ENCODE assay signal across 10 cellular contexts in genomic region chr14:68519788-68520187, GRCh38.
DNase-seq lines count a peak whose midpoint lies in the region; ATAC-seq and TF ChIP-seq lines count a peak whose summit lies in the region.
"Had no signal": no experiment of that assay in that cellular context is flagged by ENCODE, and none has a peak within 500 bp of the region (broad histone marks: within the 10 kb centered on the region; RNA-seq: fewer than 3 reads in every experiment).

No MANE protein-coding gene starts in this region.

- in situ Hi-C loops in KBM-7 (cut with MboI; ENCODE audit: low pct_unique_long_range_greater_than_20kb, low sequenced_read_pairs), result no loop called here

- TF ChIP-seq CTCF in Caco-2 (IDR thresholded peaks at IDR 0.05; ENCODE audit: insufficient read depth in 1 of 2, low read depth in 1 of 2, low read length in 1 of 2, severe bottlenecking in 1 of 2, unreplicated experiment in 1 of 2) (no peak), MCF 10A (IDR thresholded peaks at IDR 0.05; ENCODE audit: unreplicated experiment) (no peak), progenitor cell of endocrine pancreas (IDR thresholded peaks at IDR 0.05; ENCODE audit: unreplicated experiment) (no peak)

- no peaks in the 10 kb centered on the region for H3K36me3 ChIP-seq in Caco-2 (ENCODE audit: control insufficient read depth, insufficient read depth, low read length)
- no peaks in the 10 kb centered on the region for H3K36me3 ChIP-seq in effector memory CD4-positive, alpha-beta T cell (ENCODE audit: control insufficient read depth, insufficient read depth, low read length)

- H3K27me3 ChIP-seq in Caco-2 (replicated peaks; ENCODE audit: control insufficient read depth, insufficient read depth, low read length), result no peaks in the 10 kb centered on the region
- no peaks in the 10 kb centered on the region for H3K27me3 ChIP-seq in effector memory CD4-positive, alpha-beta T cell (replicated peaks; ENCODE audit: control insufficient read depth, insufficient read depth, low read length, poor library complexity, severe bottlenecking)

- H3K27ac Mint-ChIP-seq in Caco-2 (ENCODE audit: unreplicated experiment), result peak overlapping the region; percentile 96
- H3K27ac Mint-ChIP-seq in MCF 10A (ENCODE audit: low read depth, unreplicated experiment), result peak overlapping the region; percentile 98
- peak overlapping the region; percentile 97 for H3K27ac Mint-ChIP-seq in progenitor cell of endocrine pancreas

- H3K27me3 Mint-ChIP-seq in Caco-2 (ENCODE audit: insufficient read depth, unreplicated experiment), result no peaks in the 10 kb centered on the region
- H3K27me3 Mint-ChIP-seq in MCF 10A (ENCODE audit: insufficient read depth, unreplicated experiment), result no peaks in the 10 kb centered on the region
- no peaks in the 10 kb centered on the region for H3K27me3 Mint-ChIP-seq in progenitor cell of endocrine pancreas

- intact Hi-C loops in Caco-2 (cut with micrococcal nuclease; ENCODE audit: unreplicated experiment), result loop anchor here (2.0 to 10.0 kb wide), 2 partner anchors 57 to 275 kb away; partner anchors contain the start of gene ZFP36L1
- intact Hi-C loops in MCF 10A (cut with micrococcal nuclease), result no loop called here

- peaks cover 53% of the 10 kb centered on the region for H3K4me1 ChIP-seq in Caco-2
- no peaks in the 10 kb centered on the region for H3K4me1 ChIP-seq in effector memory CD4-positive, alpha-beta T cell (ENCODE audit: control insufficient read depth, insufficient read depth, low read length, poor library complexity, severe bottlenecking)

- CTCF ChIA-PET in Caco-2 (lab: Charles Lee), result interaction anchor here (1.9 kb wide), 1 partner anchor 270 kb away, joined by 6 read pairs; no protein-coding TSS in a partner anchor
- CTCF ChIA-PET in MCF 10A (lab: Yijun Ruan, JAX), result interaction anchor here (0.9 to 1.7 kb wide), 7 partner anchors 9 to 296 kb away, joined by 3 to 9 read pairs (median 6); no protein-coding TSS in a partner anchor

- DNase-seq in Caco-2, result no peak
- no peak for DNase-seq in MCF 10A (ENCODE audit: unreplicated experiment)
- DNase-seq in progenitor cell of endocrine pancreas (ENCODE audit: low spot score, unreplicated experiment), result no peak
- DNase-seq in germinal center (ENCODE audit: low spot score), result no peak
- DNase-seq in KBM-7, result no peak
- DNase-seq in NCI-H2029 treated with DMSO at 0.1 percent for 48 hours (lab: John Stamatoyannopoulos, UW), result no peak
- no peak for DNase-seq in effector memory CD4-positive, alpha-beta T cell
- DNase-seq: NCI-H774 had no signal

- H3K4me3 ChIP-seq in Caco-2 (ENCODE audit: low read depth, low read length), result no peak overlapping the region
- no peak overlapping the region for H3K4me3 ChIP-seq in effector memory CD4-positive, alpha-beta T cell (ENCODE audit: insufficient read depth, low read depth, low read length, poor library complexity, severe bottlenecking)

- no peaks in the 10 kb centered on the region for H3K9me3 ChIP-seq in Caco-2
- H3K9me3 ChIP-seq in effector memory CD4-positive, alpha-beta T cell (ENCODE audit: control insufficient read depth, low read length), result no peaks in the 10 kb centered on the region

- H3K36me3 Mint-ChIP-seq in Caco-2 (ENCODE audit: insufficient read depth, unreplicated experiment), result peaks cover 6% of the 10 kb centered on the region
- H3K36me3 Mint-ChIP-seq in MCF 10A (ENCODE audit: insufficient read depth, unreplicated experiment), result peaks cover 5% of the 10 kb centered on the region
- peaks cover 1% of the 10 kb centered on the region for H3K36me3 Mint-ChIP-seq in progenitor cell of endocrine pancreas (ENCODE audit: insufficient read depth)

- H3K9me3 Mint-ChIP-seq in Caco-2 (ENCODE audit: unreplicated experiment) (no peaks in the 10 kb centered on the region), MCF 10A (ENCODE audit: unreplicated experiment) (no peaks in the 10 kb centered on the region), progenitor cell of endocrine pancreas (ENCODE audit: low read depth) (peaks cover 2% of the 10 kb centered on the region)

- peaks cover 41% of the 10 kb centered on the region for H3K4me1 Mint-ChIP-seq in Caco-2 (ENCODE audit: low read depth, unreplicated experiment)
- H3K4me1 Mint-ChIP-seq in MCF 10A (ENCODE audit: insufficient read depth, unreplicated experiment), result peaks cover 33% of the 10 kb centered on the region
- H3K4me1 Mint-ChIP-seq in progenitor cell of endocrine pancreas (ENCODE audit: low read depth), result peaks cover 63% of the 10 kb centered on the region

- H3K27ac ChIP-seq in effector memory CD4-positive, alpha-beta T cell (ENCODE audit: insufficient read depth, low read length, poor library complexity, severe bottlenecking), result no peak overlapping the region

- peak; percentile 76 for ATAC-seq in GM21529 (IDR thresholded peaks at IDR 0.05; ENCODE audit: unreplicated experiment)
- ATAC-seq: sciatic nerve had no signal

- POLR2A ChIA-PET in Caco-2 (lab: Charles Lee), result no interaction called here
- POLR2A ChIA-PET in MCF 10A (lab: Yijun Ruan, JAX), result interaction anchor here (0.7 to 6.9 kb wide), 16 partner anchors 8 to 548 kb away, joined by 3 to 101 read pairs (median 8); partner anchors contain the start of gene ZFP36L1

- no peak overlapping the region for H3K4me3 Mint-ChIP-seq in Caco-2 (ENCODE audit: unreplicated experiment)
- H3K4me3 Mint-ChIP-seq in MCF 10A (ENCODE audit: unreplicated experiment), result no peak overlapping the region
- no peak overlapping the region for H3K4me3 Mint-ChIP-seq in progenitor cell of endocrine pancreas (ENCODE audit: low read depth)

- no TSS peak for BruUV-seq in Caco-2 (replicated peaks; lab: Mats Ljungman, UMichigan)
- no TSS peak for BruUV-seq in MCF 10A (replicated peaks; lab: Mats Ljungman, UMichigan)
